22 cellular contexts compared by ENCODE assay signal in the genomic region with DNA sequence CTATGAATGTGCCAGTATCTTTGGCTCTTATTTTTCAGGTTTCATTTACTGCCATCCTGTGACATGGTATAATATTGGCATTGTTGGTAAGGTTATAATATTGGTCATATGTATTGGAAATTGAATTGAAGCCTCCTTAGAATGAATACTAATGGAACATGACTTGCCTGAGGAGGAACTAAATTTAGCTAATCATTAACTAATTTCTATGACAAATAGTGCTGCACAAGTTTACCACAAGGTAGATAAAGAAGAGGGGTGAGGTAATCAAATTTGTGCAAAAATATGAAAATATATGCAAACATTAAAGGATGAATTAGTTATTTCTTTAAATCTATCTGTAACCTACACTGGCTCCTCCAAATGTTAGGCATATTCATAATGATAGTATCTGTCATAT.
"Had no signal": no experiment of that assay in that cellular context is flagged by ENCODE, and none has a peak within 500 bp of the region (broad histone marks: within the 10 kb centered on the region; RNA-seq: fewer than 3 reads in every experiment).

No MANE protein-coding gene starts in this region.

- H3K27me3 ChIP-seq: ascending aorta, foreskin keratinocyte, hepatocyte, spleen, upper lobe of left lung had no signal

- DNase-seq: activated CD4-positive, alpha-beta T cell treated with anti-CD3 and anti-CD28 coated beads, Interleukin-2, amount 10 ng/mL, durations not matched to agents 7 days and 5 days; activated CD4-positive, CD25-positive, alpha-beta regulatory T cell treated with anti-CD3 and anti-CD28 coated beads, Interleukin-2, amount 50 U/mL, for 72 hours; activated CD8-positive, alpha-beta T cell treated with anti-CD3 and anti-CD28 coated beads for 36 hours; activated gamma-delta T cell treated with Interleukin-2 at 50 U/mL for 16 hours; central memory CD4-positive, alpha-beta T cell; effector memory CD4-positive, alpha-beta T cell; foreskin keratinocyte; immature natural killer cell; left cardiac atrium; retina; spleen; stimulated activated CD4-positive, alpha-beta T cell treated with anti-CD3 and anti-CD28 coated beads, Interleukin-4, amount 100 ng/mL, for 1 hour; stimulated activated naive CD4-positive, alpha-beta T cell treated with Interleukin-2 at 50 U/mL for 16 hours; T-cell; upper lobe of left lung; WERI-Rb-1 had no signal

- ATAC-seq: activated CD8-positive, alpha-beta T cell treated with anti-CD3 and anti-CD28 coated beads for 36 hours; foreskin keratinocyte; left cardiac atrium; T-cell had no signal

- H3K27me3 Mint-ChIP-seq: activated CD4-positive, alpha-beta T cell treated with anti-CD3 and anti-CD28 coated beads, Interleukin-2, amount 10 ng/mL, durations not matched to agents 7 days and 5 days; activated CD8-positive, alpha-beta T cell treated with anti-CD3 and anti-CD28 coated beads for 36 hours; activated naive CD4-positive, alpha-beta T cell treated with anti-CD3 and anti-CD28 coated beads, Interleukin-2, amount 50 U/mL, for 24 hours; memory B cell; T-cell had no signal

- H3K4me1 Mint-ChIP-seq: activated CD4-positive, alpha-beta T cell treated with anti-CD3 and anti-CD28 coated beads, Interleukin-2, amount 10 ng/mL, durations not matched to agents 7 days and 5 days; activated naive CD4-positive, alpha-beta T cell treated with anti-CD3 and anti-CD28 coated beads, Interleukin-2, amount 50 U/mL, for 24 hours; immature natural killer cell; memory B cell; T-cell had no signal

- H3K36me3 ChIP-seq: WERI-Rb-1 had no signal

- H3K4me3 Mint-ChIP-seq: activated CD4-positive, alpha-beta T cell treated with anti-CD3 and anti-CD28 coated beads, Interleukin-2, amount 10 ng/mL, durations not matched to agents 7 days and 5 days; activated CD8-positive, alpha-beta T cell treated with anti-CD3 and anti-CD28 coated beads for 36 hours; activated naive CD4-positive, alpha-beta T cell treated with anti-CD3 and anti-CD28 coated beads, Interleukin-2, amount 50 U/mL, for 24 hours; immature natural killer cell; memory B cell; T-cell; T-helper 2 cell treated with Interferon-gamma antibody and Interleukin-4, amounts not matched to agents 5 μg/mL and 100 μg/mL, for 36 hours had no signal

- H3K9me3 ChIP-seq: ascending aorta, spleen, thoracic aorta, upper lobe of left lung had no signal

- H3K9me3 Mint-ChIP-seq: activated CD4-positive, alpha-beta T cell treated with anti-CD3 and anti-CD28 coated beads, Interleukin-2, amount 10 ng/mL, durations not matched to agents 7 days and 5 days; activated CD8-positive, alpha-beta T cell treated with anti-CD3 and anti-CD28 coated beads for 36 hours; activated naive CD4-positive, alpha-beta T cell treated with anti-CD3 and anti-CD28 coated beads, Interleukin-2, amount 50 U/mL, for 24 hours; immature natural killer cell; memory B cell; T-cell; T-helper 2 cell treated with Interferon-gamma antibody and Interleukin-4, amounts not matched to agents 5 μg/mL and 100 μg/mL, for 36 hours had no signal

- H3K27ac ChIP-seq: ascending aorta, foreskin keratinocyte, hepatocyte, spleen, thoracic aorta, upper lobe of left lung, WERI-Rb-1 had no signal

- H3K27ac Mint-ChIP-seq: activated CD4-positive, alpha-beta T cell treated with anti-CD3 and anti-CD28 coated beads, Interleukin-2, amount 10 ng/mL, durations not matched to agents 7 days and 5 days; activated CD8-positive, alpha-beta T cell treated with anti-CD3 and anti-CD28 coated beads for 36 hours; activated naive CD4-positive, alpha-beta T cell treated with anti-CD3 and anti-CD28 coated beads, Interleukin-2, amount 50 U/mL, for 24 hours; memory B cell; T-cell; T-helper 2 cell treated with Interferon-gamma antibody and Interleukin-4, amounts not matched to agents 5 μg/mL and 100 μg/mL, for 36 hours had no signal

- H3K4me3 ChIP-seq: ascending aorta, hepatocyte, spleen, thoracic aorta, upper lobe of left lung had no signal

- H3K4me1 ChIP-seq: ascending aorta, foreskin keratinocyte, spleen, upper lobe of left lung had no signal
